Comparison of ENCODE assay signal across 16 cellular contexts in genomic region chr7:20267482-20267881, GRCh38. TPM values are rescaled to one million over a fixed set of nuclear protein-coding genes. Genes with fewer than 3 reads are reported as not detected.
DNase-seq lines count a peak whose midpoint lies in the region; ATAC-seq and TF ChIP-seq lines count a peak whose summit lies in the region.
"Had no signal": no experiment of that assay in that cellular context is flagged by ENCODE, and none has a peak within 500 bp of the region (broad histone marks: within the 10 kb centered on the region; RNA-seq: fewer than 3 reads in every experiment).

No MANE protein-coding gene starts in this region.

- no peak overlapping the region for H2BK120ac ChIP-seq in neuronal stem cell (ENCODE audit: low read depth, low read length)

- no peak overlapping the region for H3K4me3 Mint-ChIP-seq in activated B cell treated with CpG ODN at 0.5 μM for 24 hours
- no peak overlapping the region for H3K4me3 Mint-ChIP-seq in activated T-helper 17 cell treated with anti-CD3 and anti-CD28 coated beads, Interleukin-2, amount 50 U/mL, for 72 hours
- H3K4me3 Mint-ChIP-seq: activated CD4-positive, alpha-beta T cell treated with anti-CD3 and anti-CD28 coated beads, Interleukin-2, amount 10 ng/mL, durations not matched to agents 24 days and 14 days had no signal

- H3K4ac ChIP-seq in neuronal stem cell (ENCODE audit: low read length) = no peak overlapping the region

- no peaks in the 10 kb centered on the region for H3K36me3 Mint-ChIP-seq in activated B cell treated with CpG ODN at 0.5 μM for 24 hours (ENCODE audit: low read depth)
- no peaks in the 10 kb centered on the region for H3K36me3 Mint-ChIP-seq in activated T-helper 17 cell treated with anti-CD3 and anti-CD28 coated beads, Interleukin-2, amount 50 U/mL, for 72 hours (ENCODE audit: low read depth)

- no peak overlapping the region for H2BK5ac ChIP-seq in neuronal stem cell (ENCODE audit: low read length)

- no peak overlapping the region for H3K23ac ChIP-seq in neuronal stem cell (ENCODE audit: low read depth, low read length, poor library complexity)

- H3K14ac ChIP-seq in neuronal stem cell (ENCODE audit: low read length) = no peak overlapping the region

- H3K9me3 ChIP-seq in neuronal stem cell (replicated peaks in 1 of 2; ENCODE audit: control insufficient read depth in 2 of 2, insufficient read depth in 1 of 2, low read depth in 1 of 2, low read length in 2 of 2) = no peaks in the 10 kb centered on the region

- H3K36me3 ChIP-seq in neuronal stem cell (replicated peaks in 1 of 2; ENCODE audit: control insufficient read depth in 2 of 2, insufficient read depth in 2 of 2, low read length in 2 of 2) = no peaks in the 10 kb centered on the region

- no peak for TF ChIP-seq CTCF in activated B cell treated with CpG ODN at 0.5 μM for 24 hours (IDR thresholded peaks at IDR 0.05)

- H3K4me3 ChIP-seq in neuronal stem cell (ENCODE audit: low read length in 2 of 2) = no peak overlapping the region

- DNase-seq in NCI-H2227 (lab: John Stamatoyannopoulos, UW; ENCODE audit: unreplicated experiment) = peak; percentile 6
- no peak for DNase-seq in NCI-H2227 treated with DMSO at 0.1 percent for 48 hours (lab: John Stamatoyannopoulos, UW)
- DNase-seq in activated B cell treated with CpG ODN at 0.5 μM for 24 hours = peak; percentile 21
- DNase-seq in neuronal stem cell (ENCODE audit: low spot score) = no peak
- DNase-seq in kidney tubule cell (ENCODE audit: low spot score) = no peak
- no peak for DNase-seq in NCI-H146 (lab: John Stamatoyannopoulos, UW)
- DNase-seq: 8988T; activated CD4-positive, alpha-beta T cell treated with anti-CD3 and anti-CD28 coated beads, Interleukin-2, amount 10 ng/mL, durations not matched to agents 24 days and 14 days; COR-L47; effector memory CD4-positive, alpha-beta T cell; NCI-H1930; nucleus accumbens; stimulated activated CD8-positive, alpha-beta memory T cell treated with anti-CD3 and anti-CD28 coated beads, Interleukin-4, amount 100 ng/mL, for 48 hours had no signal

- peaks cover 9% of the 10 kb centered on the region for H3K4me1 Mint-ChIP-seq in activated B cell treated with CpG ODN at 0.5 μM for 24 hours
- no peaks in the 10 kb centered on the region for H3K4me1 Mint-ChIP-seq in activated T-helper 17 cell treated with anti-CD3 and anti-CD28 coated beads, Interleukin-2, amount 50 U/mL, for 72 hours
- H3K4me1 Mint-ChIP-seq: activated CD4-positive, alpha-beta T cell treated with anti-CD3 and anti-CD28 coated beads, Interleukin-2, amount 10 ng/mL, durations not matched to agents 24 days and 14 days had no signal

- no peaks in the 10 kb centered on the region for H3K27me3 ChIP-seq in neuronal stem cell (ENCODE audit: control insufficient read depth in 3 of 3, insufficient read depth in 3 of 3, low read depth in 1 of 3, low read length in 3 of 3)

- no peak overlapping the region for H2AK5ac ChIP-seq in neuronal stem cell (ENCODE audit: low read depth, low read length)

- intact Hi-C loops in activated B cell treated with CpG ODN at 0.5 μM for 24 hours (cut with micrococcal nuclease) = loop anchor here (2.0 kb wide), 1 partner anchor 47 kb away; no protein-coding TSS in a partner anchor

- peak overlapping the region; percentile 19 for H2AFZ ChIP-seq in neuronal stem cell (ENCODE audit: low read length)

- CTCF ChIA-PET in activated B cell treated with CpG ODN at 0.5 μM for 24 hours (lab: Charles Lee) = interaction anchor here (1.2 to 1.4 kb wide), 2 partner anchors 94 to 513 kb away, joined by 3 to 4 read pairs; no protein-coding TSS in a partner anchor

- ATAC-seq in HG03354 (IDR thresholded peaks at IDR 0.05; ENCODE audit: poor library complexity, severe bottlenecking, unreplicated experiment) = peak; percentile 69
- ATAC-seq in activated B cell treated with CpG ODN at 0.5 μM for 24 hours (ENCODE audit: low read depth) = peak; percentile 56
- ATAC-seq in activated T-helper 17 cell treated with anti-CD3 and anti-CD28 coated beads, Interleukin-2, amount 50 U/mL, for 72 hours (replicated peaks) = no peak

- H2BK15ac ChIP-seq in neuronal stem cell (ENCODE audit: low read length) = no peak overlapping the region

- no CpG with 5 or more reads among the region's 4 CpGs for WGBS in neuronal stem cell (ENCODE audit: extremely low coverage in 2 of 2, insufficient read length in 2 of 2, insufficient replicate concordance in 1 of 2), 2 donors

- no peak overlapping the region for H4K91ac ChIP-seq in neuronal stem cell (ENCODE audit: low read depth, low read length, poor library complexity)

- no peak overlapping the region for H3K4me2 ChIP-seq in neuronal stem cell (ENCODE audit: insufficient read depth, low read length, poor library complexity, severe bottlenecking)

- no peak overlapping the region for H2BK12ac ChIP-seq in neuronal stem cell (ENCODE audit: low read length)

- no peak overlapping the region for H3K27ac Mint-ChIP-seq in activated B cell treated with CpG ODN at 0.5 μM for 24 hours
- no peak overlapping the region for H3K27ac Mint-ChIP-seq in activated T-helper 17 cell treated with anti-CD3 and anti-CD28 coated beads, Interleukin-2, amount 50 U/mL, for 72 hours
- H3K27ac Mint-ChIP-seq: activated CD4-positive, alpha-beta T cell treated with anti-CD3 and anti-CD28 coated beads, Interleukin-2, amount 10 ng/mL, durations not matched to agents 24 days and 14 days had no signal

- no peak overlapping the region for H3K18ac ChIP-seq in neuronal stem cell (ENCODE audit: low read length)

- POLR2A ChIA-PET in activated B cell treated with CpG ODN at 0.5 μM for 24 hours (lab: Charles Lee) = no interaction called here

- no peaks in the 10 kb centered on the region for H3K27me3 Mint-ChIP-seq in activated B cell treated with CpG ODN at 0.5 μM for 24 hours
- H3K27me3 Mint-ChIP-seq in activated T-helper 17 cell treated with anti-CD3 and anti-CD28 coated beads, Interleukin-2, amount 50 U/mL, for 72 hours = peaks cover 3% of the 10 kb centered on the region
- H3K27me3 Mint-ChIP-seq: activated CD4-positive, alpha-beta T cell treated with anti-CD3 and anti-CD28 coated beads, Interleukin-2, amount 10 ng/mL, durations not matched to agents 24 days and 14 days had no signal

- H4K8ac ChIP-seq in neuronal stem cell (ENCODE audit: low read depth, low read length) = no peak overlapping the region

- H3K9me3 Mint-ChIP-seq in activated B cell treated with CpG ODN at 0.5 μM for 24 hours = no peaks in the 10 kb centered on the region
- H3K9me3 Mint-ChIP-seq in activated T-helper 17 cell treated with anti-CD3 and anti-CD28 coated beads, Interleukin-2, amount 50 U/mL, for 72 hours = no peaks in the 10 kb centered on the region
- H3K9me3 Mint-ChIP-seq: activated CD4-positive, alpha-beta T cell treated with anti-CD3 and anti-CD28 coated beads, Interleukin-2, amount 10 ng/mL, durations not matched to agents 24 days and 14 days had no signal

- peak overlapping the region; percentile 32 for H3K27ac ChIP-seq in neuronal stem cell (replicated peaks; ENCODE audit: low read length)

- H3K79me1 ChIP-seq in neuronal stem cell (ENCODE audit: low read depth, low read length) = no peaks in the 10 kb centered on the region

- H3K4me1 ChIP-seq in neuronal stem cell (ENCODE audit: control insufficient read depth in 2 of 2, insufficient read depth in 1 of 2, low read depth in 1 of 2, low read length in 2 of 2) = peaks cover 5 to 25% of the 10 kb centered on the region in 2 donors

- H3K9ac ChIP-seq in neuronal stem cell (ENCODE audit: low read depth, low read length, poor library complexity) = no peak overlapping the region

RNA-seq across cellular contexts. Expression of gene MACC1, which starts 50.3 kb away (rescaled TPM):
- total RNA-seq in activated B cell treated with CpG ODN at 0.5 μM for 24 hours = 13.9 and 20.3 TPM in 2 replicates
- polyA plus RNA-seq in neuronal stem cell (2013, experiment 1 of 2) = 0.42 TPM
- 0.44 TPM for polyA plus RNA-seq in neuronal stem cell (2013, experiment 2 of 2)
- total RNA-seq in activated T-helper 17 cell treated with anti-CD3 and anti-CD28 coated beads, Interleukin-2, amount 50 U/mL, for 72 hours = 1 to 10 TPM; 1.5 to 2.5 TPM
- total RNA-seq: activated CD4-positive, alpha-beta T cell treated with anti-CD3 and anti-CD28 coated beads, Interleukin-2, amount 10 ng/mL, durations not matched to agents 24 days and 14 days; T-helper 1 cell treated with Interleukin-12 subunit alpha and Interleukin-12 subunit beta and Interleukin-4 antibody, amounts not matched to agents 30 ng/mL and 1 ng/mL, for 36 hours had no signal

Comparison
In these comparisons a context has a peak if more than half of its experiments do, and no peak if none do; other contexts are left out.
1. DNase-seq: peak in NCI-H2227 (single experiment) and activated B cell treated with CpG ODN at 0.5 μM for 24 hours (single experiment); none in NCI-H2227 treated with DMSO at 0.1 percent for 48 hours (single experiment), neuronal stem cell (single experiment), kidney tubule cell (single experiment) and NCI-H146 (single experiment).